In the genomic region with DNA sequence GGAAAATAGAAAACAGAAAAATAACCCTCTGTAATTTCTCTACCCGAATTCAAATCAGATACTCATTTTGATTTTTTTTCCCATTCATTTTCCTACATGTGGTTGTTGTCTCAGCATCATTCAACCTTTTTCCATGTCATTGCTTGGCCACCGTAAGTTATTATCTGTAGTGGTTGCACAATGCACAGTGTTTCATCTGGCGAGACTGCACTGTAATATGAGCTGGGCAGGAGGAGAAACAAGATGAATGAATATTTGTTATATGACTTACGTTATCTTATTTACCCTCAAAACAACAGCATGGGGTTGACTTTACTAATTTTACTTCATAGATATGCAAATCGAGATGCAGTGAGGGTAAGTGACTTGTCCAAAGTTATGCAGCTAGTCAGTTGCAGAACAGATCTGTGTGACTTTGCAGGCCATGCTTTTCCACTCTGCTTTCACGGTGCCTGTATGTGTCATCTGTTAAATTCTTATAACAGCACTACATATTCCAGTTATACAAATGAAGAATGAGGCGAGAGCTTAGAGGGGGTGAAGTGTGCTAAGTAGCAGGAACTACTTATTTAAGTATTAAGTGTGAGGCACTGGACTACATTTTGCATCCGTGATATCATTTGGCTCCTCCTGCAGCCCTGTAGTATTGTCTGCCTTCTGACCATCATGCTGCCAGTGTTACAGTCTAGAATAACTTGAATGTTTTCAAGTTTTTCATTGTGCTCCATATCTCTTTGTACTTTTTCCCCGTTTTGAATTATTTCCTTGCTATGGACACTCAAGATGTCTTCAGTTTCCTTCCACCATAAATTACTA, we compare ENCODE assay signal across 10 cellular contexts. TPM values are rescaled to one million over a fixed set of nuclear protein-coding genes. Genes with fewer than 3 reads are reported as not detected.
A peak's percentile ranks its signal among the peaks of the same experiment; 100 is the strongest.
DNase-seq lines count a peak whose midpoint lies in the region; ATAC-seq, FAIRE-seq and TF ChIP-seq lines count a peak whose summit lies in the region.
"Had no signal": no experiment of that assay in that cellular context is flagged by ENCODE, and none has a peak within 500 bp of the region (broad histone marks: within the 10 kb centered on the region; RNA-seq: fewer than 3 reads in every experiment).

No MANE protein-coding gene starts in this region.

- peak; percentile 78 for FAIRE-seq in islet of Langerhans (lab: Jason Lieb, UNC)
- FAIRE-seq: endometrium had no signal

- H3K9me3 Mint-ChIP-seq in glutamatergic neuron (ENCODE audit: unreplicated experiment) = no peaks in the 10 kb centered on the region

- no peaks in the 10 kb centered on the region for H3K4me1 Mint-ChIP-seq in glutamatergic neuron (ENCODE audit: low read depth, unreplicated experiment)

- no peaks in the 10 kb centered on the region for H3K36me3 Mint-ChIP-seq in glutamatergic neuron (ENCODE audit: unreplicated experiment)

- TF ChIP-seq CTCF in AG09319 (IDR thresholded peaks at IDR 0.05; ENCODE audit: low read depth, low read length) = no peak
- no peak for TF ChIP-seq CTCF in glutamatergic neuron (IDR thresholded peaks at IDR 0.05; ENCODE audit: partially characterized antibody, unreplicated experiment)

- no peak overlapping the region for H3K4me3 Mint-ChIP-seq in glutamatergic neuron (ENCODE audit: unreplicated experiment)

- no peak overlapping the region for H3K27ac Mint-ChIP-seq in glutamatergic neuron (ENCODE audit: unreplicated experiment)

- DNase-seq in AG09319 (ENCODE audit: extremely low read depth, low read depth) (peak; percentile 14), HuH-7.5 (ENCODE audit: low spot score) (peak; percentile 19), astrocyte of the hippocampus (ENCODE audit: low read depth, low spot score) (peak; percentile 54), glutamatergic neuron (no peak), HUDEP-2 (lab: John Stamatoyannopoulos, UW; ENCODE audit: unreplicated experiment in 76 of 76) (no peak)
- DNase-seq: NCI-H524 had no signal

- H3K27me3 Mint-ChIP-seq in glutamatergic neuron (ENCODE audit: unreplicated experiment) = no peaks in the 10 kb centered on the region

- no peak for ATAC-seq in GM21360 (IDR thresholded peaks at IDR 0.05; ENCODE audit: unreplicated experiment)
- ATAC-seq in GM19324 (IDR thresholded peaks at IDR 0.05; ENCODE audit: low FRiP score, unreplicated experiment) = no peak

RNA-seq across cellular contexts. Expression of gene ZMYND11, which starts 56.7 kb away (rescaled TPM):
- total RNA-seq in glutamatergic neuron (ENCODE audit: unreplicated experiment) = 26.6 TPM

Comparison
In these comparisons a context has a peak if more than half of its experiments do, and no peak if none do; other contexts are left out.
1. DNase-seq: peak in AG09319 (single experiment), HuH-7.5 (single experiment) and astrocyte of the hippocampus (single experiment); none in glutamatergic neuron (single experiment) and HUDEP-2 (0 of 76).